Comparison of ENCODE assay signal across 12 cellular contexts in the genomic region with DNA sequence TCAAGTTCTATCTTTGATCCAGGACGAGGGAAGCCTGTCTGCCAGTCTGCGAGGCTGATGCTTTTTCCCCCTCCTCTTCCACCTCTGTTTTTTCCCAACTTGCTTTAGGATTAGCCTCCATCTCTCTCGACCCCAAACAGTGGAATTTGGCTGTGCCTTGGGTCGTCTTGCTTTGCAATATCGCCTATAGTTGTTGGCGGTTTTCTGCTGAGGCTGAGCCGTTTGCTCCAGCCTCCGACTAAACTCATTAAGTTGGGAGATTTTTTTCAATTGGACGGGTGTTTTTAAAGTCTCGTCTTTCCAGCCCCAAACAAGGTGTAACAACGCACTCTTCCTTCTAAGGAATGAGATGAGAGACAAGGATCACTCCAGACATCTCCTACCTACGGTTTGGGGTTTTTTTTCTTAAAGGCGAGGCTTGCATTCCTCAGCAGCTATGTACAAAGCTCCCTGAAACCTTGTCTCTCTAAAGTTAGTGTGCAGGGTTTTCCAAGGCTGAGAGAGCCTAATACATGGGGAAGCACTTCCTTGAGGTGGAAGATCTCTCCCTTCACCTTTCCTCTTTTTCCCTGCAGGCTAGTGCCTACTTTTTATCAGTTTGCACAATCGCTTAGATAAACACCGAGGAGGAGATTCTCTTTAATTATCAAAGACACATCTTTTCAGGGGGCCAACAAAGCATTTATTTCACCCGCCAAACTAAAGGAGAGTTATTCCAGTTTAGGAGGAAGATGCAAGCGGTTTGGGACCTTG. TPM values are rescaled to one million over a fixed set of nuclear protein-coding genes. Genes with fewer than 3 reads are reported as not detected.
A peak's percentile ranks its signal among the peaks of the same experiment; 100 is the strongest.
DNase-seq lines count a peak whose midpoint lies in the region; TF ChIP-seq lines count a peak whose summit lies in the region.
"Had no signal": no experiment of that assay in that cellular context is flagged by ENCODE, and none has a peak within 500 bp of the region (broad histone marks: within the 10 kb centered on the region; RNA-seq: fewer than 3 reads in every experiment).

No MANE protein-coding gene starts in this region.

- 42% methylated on average over 17 of the region's 17 CpGs for WGBS in liver
- WGBS in tibial nerve, 2 donors: 1 to 3% methylated on average over 17 of the region's 17 CpGs

- no peak for TF ChIP-seq RAD21 in liver (IDR thresholded peaks at IDR 0.05)

- H3K27me3 ChIP-seq in brain microvascular endothelial cell (replicated peaks): no peaks in the 10 kb centered on the region
- H3K27me3 ChIP-seq in liver (ENCODE audit: control insufficient read depth in 4 of 4, insufficient read depth in 4 of 4, low read length in 3 of 4): no peaks in the 10 kb centered on the region
- no peaks in the 10 kb centered on the region for H3K27me3 ChIP-seq in tibial nerve

- H3K36me3 ChIP-seq in brain microvascular endothelial cell (replicated peaks) (no peaks in the 10 kb centered on the region), liver (ENCODE audit: control insufficient read depth in 4 of 4, insufficient read depth in 3 of 4, low read depth in 1 of 4, low read length in 3 of 4) (no peaks in the 10 kb centered on the region), tibial nerve (no peaks in the 10 kb centered on the region)

- peak in 1 of 2 donors; percentile 66 for TF ChIP-seq EP300 in tibial nerve (IDR thresholded peaks at IDR 0.05)

- peak overlapping the region; percentile 39 to 90 for H3K9ac ChIP-seq in liver (ENCODE audit: low read depth in 1 of 2, low read length in 2 of 2)

- H3K27ac ChIP-seq in brain microvascular endothelial cell: peak overlapping the region; percentile 85
- peak overlapping the region; percentile 65 to 86 for H3K27ac ChIP-seq in liver (ENCODE audit: low read depth in 1 of 2, low read length in 2 of 2)
- H3K27ac ChIP-seq in tibial nerve: peak overlapping the region; percentile 92 to 99 (median 97)

- DNase-seq in NCI-H82 (lab: John Stamatoyannopoulos, UW) (peak; percentile 35), NCI-H82 treated with DMSO at 0.1 percent for 48 hours (lab: John Stamatoyannopoulos, UW; ENCODE audit: unreplicated experiment) (no peak), brain microvascular endothelial cell (peak; percentile 41), tibial nerve (ENCODE audit: low spot score in 2 of 2) (peak in 1 of 2 donors; percentile 29), NCI-H526 (lab: John Stamatoyannopoulos, UW) (no peak), middle frontal gyrus (ENCODE audit: extremely low spot score, low spot score) (no peak), NCI-H2171 treated with DMSO at 0.1 percent for 48 hours (lab: John Stamatoyannopoulos, UW) (no peak)
- DNase-seq: 8988T, activated T-cell treated with anti-CD3 and anti-CD28 coated beads for 4 hours, natural killer cell, NCI-H2107 had no signal

- H3K9me3 ChIP-seq in liver (ENCODE audit: control insufficient read depth in 4 of 4, low read length in 3 of 4) (no peaks in the 10 kb centered on the region), tibial nerve (no peaks in the 10 kb centered on the region)

- in situ Hi-C loops in brain microvascular endothelial cell (cut with HindIII; ENCODE audit: low pct_ligation_motif_present, low sequenced_read_pairs): loop anchor here (25.0 kb wide), 2 partner anchors 1038 to 1288 kb away; no protein-coding TSS in a partner anchor

- H3K4me1 ChIP-seq in liver (ENCODE audit: control insufficient read depth in 4 of 4, insufficient read depth in 4 of 4, low read length in 3 of 4) (peaks cover 3 to 54% (median 44%) of the 10 kb centered on the region in 4 donors), tibial nerve (peaks cover 0 to 21% (median 5%) of the 10 kb centered on the region in 4 donors)

- no peak for TF ChIP-seq CTCF in brain microvascular endothelial cell (IDR thresholded peaks at IDR 0.05; ENCODE audit: low read depth, low read length, missing control alignments)
- no peak for TF ChIP-seq CTCF in liver (IDR thresholded peaks at IDR 0.05; ENCODE audit: low read depth, low read length, missing input control)
- no peak for TF ChIP-seq CTCF in tibial nerve (IDR thresholded peaks at IDR 0.05)

- no peak for TF ChIP-seq POLR2A in tibial nerve (IDR thresholded peaks at IDR 0.05)

- H3K4me3 ChIP-seq in brain microvascular endothelial cell (ENCODE audit: low read depth, low read length): peak overlapping the region; percentile 94
- H3K4me3 ChIP-seq in liver (ENCODE audit: low read depth in 1 of 3, low read length in 3 of 3): peak overlapping the region; percentile 60 to 88 (median 79)
- peak overlapping the region; percentile 46 to 84 (median 66) for H3K4me3 ChIP-seq in tibial nerve

TF ChIP-seq in liver, 16 proteins besides CTCF, POLR2A, EP300 and RAD21:
- TF ChIP-seq RXRA (IDR thresholded peaks at IDR 0.05) (no peak), FOXA2 (IDR thresholded peaks at IDR 0.05) (peak; percentile 19)

RNA-seq across cellular contexts. Expression of a gene that starts 4.7 kb away (rescaled TPM):
- total RNA-seq in liver (1 to 10 TPM; 5.9 to 6.4 TPM), tibial nerve (100 to 1,000 TPM in 3 of 4 donors, 10 to 100 TPM in 1; 70.8 to 129 (median 124) TPM)
- 10 to 100 TPM; 12.0 to 22.4 TPM for polyA plus RNA-seq in liver
- total RNA-seq: natural killer cell had no signal

Comparison
In these comparisons a context has a peak if more than half of its experiments do, and no peak if none do; other contexts are left out.
1. DNase-seq: peak in NCI-H82 (single experiment) and brain microvascular endothelial cell (single experiment); none in NCI-H82 treated with DMSO at 0.1 percent for 48 hours (single experiment), NCI-H526 (0 of 2), middle frontal gyrus (single experiment) and NCI-H2171 treated with DMSO at 0.1 percent for 48 hours (single experiment).
2. RNA of a gene that starts 4.7 kb away (total RNA-seq): 70.8 to 129 TPM in tibial nerve; 5.9 to 6.4 TPM in liver; every median in the first group is over 4 times any median in the second.
3. Peak in every context shown above with its lines, with median percentiles within 50 percentile points of each other: H3K27ac ChIP-seq and H3K4me3 ChIP-seq.